Comparison of ENCODE assay signal across 1 cellular context in the genomic region with DNA sequence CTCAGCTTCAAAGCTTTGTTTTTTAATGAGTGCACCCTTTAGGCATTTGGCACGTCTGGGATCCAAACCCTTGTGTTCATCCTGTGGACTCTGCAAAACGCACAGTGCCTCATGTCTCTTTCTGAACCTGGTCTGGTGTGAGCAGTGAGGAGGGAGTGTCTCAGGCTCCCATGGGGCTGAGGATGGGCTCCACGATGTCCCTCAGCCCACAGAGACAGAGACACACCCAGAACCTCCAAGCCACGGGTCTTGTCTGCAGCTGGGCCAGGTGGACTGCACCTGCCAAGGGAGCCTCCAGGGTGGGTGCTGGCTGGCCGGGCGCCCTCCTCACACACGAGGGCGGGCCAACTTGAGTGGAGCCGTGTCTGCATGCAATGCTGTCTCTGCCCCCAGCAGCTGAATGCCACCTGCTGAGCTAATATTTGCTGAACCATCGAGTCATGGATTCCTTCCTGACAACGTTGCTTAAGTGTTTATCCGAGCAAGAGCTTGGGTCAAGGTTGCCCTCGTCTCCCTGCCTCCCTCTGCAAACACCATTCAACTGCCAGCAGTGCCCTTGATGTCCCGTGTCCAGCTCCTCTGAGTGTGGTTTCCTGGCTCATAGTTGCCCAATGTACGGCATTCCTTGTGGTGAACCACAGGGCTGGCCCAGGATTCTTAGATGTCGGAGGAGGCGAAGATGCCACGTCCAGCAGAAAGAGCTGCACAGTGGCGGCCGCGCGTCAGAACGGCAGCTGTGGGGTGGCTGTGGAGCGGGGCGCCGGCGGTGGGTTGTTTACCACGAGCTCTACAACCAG.
TF ChIP-seq lines count a peak whose summit lies in the region.

No MANE protein-coding gene starts in this region.

TF ChIP-seq in HepG2, 621 proteins besides CTCF, POLR2A, EP300 and RAD21 (continued from another document and continues in another):
- no peak for TF ChIP-seq HES4 (CRISPR knock-in tag; IDR thresholded peaks at IDR 0.05; ENCODE audit: borderline replicate concordance)
- TF ChIP-seq CHD4 (IDR thresholded peaks at IDR 0.05; ENCODE audit: borderline replicate concordance, low read length) = no peak
- TF ChIP-seq REXO4 (CRISPR knock-in tag; IDR thresholded peaks at IDR 0.05; ENCODE audit: borderline replicate concordance) = no peak
- TF ChIP-seq ZNF567 (CRISPR knock-in tag; IDR thresholded peaks at IDR 0.05; ENCODE audit: borderline replicate concordance) = no peak
- TF ChIP-seq AHR (CRISPR knock-in tag; IDR thresholded peaks at IDR 0.05) = peak; percentile 49; the same call in 1 of the 2 replicates
- no peak for TF ChIP-seq XBP1 (CRISPR knock-in tag; IDR thresholded peaks at IDR 0.05)
- peak; percentile 75; the same call in 1 of the 2 replicates for TF ChIP-seq CCDC6 (CRISPR knock-in tag; IDR thresholded peaks at IDR 0.05)
- no peak for TF ChIP-seq ZNF704 (CRISPR knock-in tag; IDR thresholded peaks at IDR 0.05; ENCODE audit: borderline replicate concordance)
- no peak for TF ChIP-seq CERS6 (CRISPR knock-in tag; IDR thresholded peaks at IDR 0.05)
- peak; percentile 90 to 93 for TF ChIP-seq NR2F1 (CRISPR knock-in tag; IDR thresholded peaks at IDR 0.05)
- TF ChIP-seq ZNF12 (CRISPR knock-in tag; IDR thresholded peaks at IDR 0.05) = no peak
- 0 out of 2 replicates have a peak, but pooled peaks have one; percentile 16 for TF ChIP-seq ZBED4 (CRISPR knock-in tag; IDR thresholded peaks at IDR 0.05; ENCODE audit: borderline replicate concordance)
- peak; percentile 74; the same call in 1 of the 2 replicates for TF ChIP-seq ZFP37 (CRISPR knock-in tag; IDR thresholded peaks at IDR 0.05; ENCODE audit: borderline replicate concordance)
- no peak for TF ChIP-seq CCAR2 (optimal IDR thresholded peaks at IDR 0.05; ENCODE audit: low read depth, low read length)
- peak; percentile 79 for TF ChIP-seq HNF1A (IDR thresholded peaks at IDR 0.05; ENCODE audit: low read depth)
- peak; percentile 79; the same call in 1 of the 2 replicates for TF ChIP-seq HNF1A (CRISPR knock-in tag; IDR thresholded peaks at IDR 0.05; ENCODE audit: borderline replicate concordance)
- TF ChIP-seq ZNF782 (CRISPR knock-in tag; IDR thresholded peaks at IDR 0.05; ENCODE audit: borderline replicate concordance) = no peak
- no peak for TF ChIP-seq RBM22 (optimal IDR thresholded peaks at IDR 0.05; ENCODE audit: low read length)
- TF ChIP-seq GMEB2 (CRISPR knock-in tag; IDR thresholded peaks at IDR 0.05; ENCODE audit: low read depth) = 0 out of 2 replicates have a peak, but pooled peaks have one; percentile 31
- peak; percentile 55; the same call in 1 of the 2 replicates for TF ChIP-seq ZNF652 (CRISPR knock-in tag; IDR thresholded peaks at IDR 0.05; ENCODE audit: borderline replicate concordance, low read depth)
- TF ChIP-seq, protein P1, sequence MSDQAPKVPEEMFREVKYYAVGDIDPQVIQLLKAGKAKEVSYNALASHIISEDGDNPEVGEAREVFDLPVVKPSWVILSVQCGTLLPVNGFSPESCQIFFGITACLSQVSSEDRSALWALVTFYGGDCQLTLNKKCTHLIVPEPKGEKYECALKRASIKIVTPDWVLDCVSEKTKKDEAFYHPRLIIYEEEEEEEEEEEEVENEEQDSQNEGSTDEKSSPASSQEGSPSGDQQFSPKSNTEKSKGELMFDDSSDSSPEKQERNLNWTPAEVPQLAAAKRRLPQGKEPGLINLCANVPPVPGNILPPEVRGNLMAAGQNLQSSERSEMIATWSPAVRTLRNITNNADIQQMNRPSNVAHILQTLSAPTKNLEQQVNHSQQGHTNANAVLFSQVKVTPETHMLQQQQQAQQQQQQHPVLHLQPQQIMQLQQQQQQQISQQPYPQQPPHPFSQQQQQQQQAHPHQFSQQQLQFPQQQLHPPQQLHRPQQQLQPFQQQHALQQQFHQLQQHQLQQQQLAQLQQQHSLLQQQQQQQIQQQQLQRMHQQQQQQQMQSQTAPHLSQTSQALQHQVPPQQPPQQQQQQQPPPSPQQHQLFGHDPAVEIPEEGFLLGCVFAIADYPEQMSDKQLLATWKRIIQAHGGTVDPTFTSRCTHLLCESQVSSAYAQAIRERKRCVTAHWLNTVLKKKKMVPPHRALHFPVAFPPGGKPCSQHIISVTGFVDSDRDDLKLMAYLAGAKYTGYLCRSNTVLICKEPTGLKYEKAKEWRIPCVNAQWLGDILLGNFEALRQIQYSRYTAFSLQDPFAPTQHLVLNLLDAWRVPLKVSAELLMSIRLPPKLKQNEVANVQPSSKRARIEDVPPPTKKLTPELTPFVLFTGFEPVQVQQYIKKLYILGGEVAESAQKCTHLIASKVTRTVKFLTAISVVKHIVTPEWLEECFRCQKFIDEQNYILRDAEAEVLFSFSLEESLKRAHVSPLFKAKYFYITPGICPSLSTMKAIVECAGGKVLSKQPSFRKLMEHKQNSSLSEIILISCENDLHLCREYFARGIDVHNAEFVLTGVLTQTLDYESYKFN (CRISPR knock-in tag; conservative IDR thresholded peaks at IDR 0.05) = peak; percentile 94
- TF ChIP-seq PHF5A (CRISPR knock-in tag; IDR thresholded peaks at IDR 0.05; ENCODE audit: low read depth, unreplicated experiment) = no peak
- TF ChIP-seq KAT2B (IDR thresholded peaks at IDR 0.05; ENCODE audit: borderline replicate concordance, low read depth, low read length) = no peak
- peak; percentile 94 for TF ChIP-seq ZKSCAN8 (CRISPR knock-in tag; IDR thresholded peaks at IDR 0.05; ENCODE audit: borderline replicate concordance)
- TF ChIP-seq TCF7 (IDR thresholded peaks at IDR 0.05; ENCODE audit: low read depth) = peak; percentile 94
- TF ChIP-seq, protein P2, sequence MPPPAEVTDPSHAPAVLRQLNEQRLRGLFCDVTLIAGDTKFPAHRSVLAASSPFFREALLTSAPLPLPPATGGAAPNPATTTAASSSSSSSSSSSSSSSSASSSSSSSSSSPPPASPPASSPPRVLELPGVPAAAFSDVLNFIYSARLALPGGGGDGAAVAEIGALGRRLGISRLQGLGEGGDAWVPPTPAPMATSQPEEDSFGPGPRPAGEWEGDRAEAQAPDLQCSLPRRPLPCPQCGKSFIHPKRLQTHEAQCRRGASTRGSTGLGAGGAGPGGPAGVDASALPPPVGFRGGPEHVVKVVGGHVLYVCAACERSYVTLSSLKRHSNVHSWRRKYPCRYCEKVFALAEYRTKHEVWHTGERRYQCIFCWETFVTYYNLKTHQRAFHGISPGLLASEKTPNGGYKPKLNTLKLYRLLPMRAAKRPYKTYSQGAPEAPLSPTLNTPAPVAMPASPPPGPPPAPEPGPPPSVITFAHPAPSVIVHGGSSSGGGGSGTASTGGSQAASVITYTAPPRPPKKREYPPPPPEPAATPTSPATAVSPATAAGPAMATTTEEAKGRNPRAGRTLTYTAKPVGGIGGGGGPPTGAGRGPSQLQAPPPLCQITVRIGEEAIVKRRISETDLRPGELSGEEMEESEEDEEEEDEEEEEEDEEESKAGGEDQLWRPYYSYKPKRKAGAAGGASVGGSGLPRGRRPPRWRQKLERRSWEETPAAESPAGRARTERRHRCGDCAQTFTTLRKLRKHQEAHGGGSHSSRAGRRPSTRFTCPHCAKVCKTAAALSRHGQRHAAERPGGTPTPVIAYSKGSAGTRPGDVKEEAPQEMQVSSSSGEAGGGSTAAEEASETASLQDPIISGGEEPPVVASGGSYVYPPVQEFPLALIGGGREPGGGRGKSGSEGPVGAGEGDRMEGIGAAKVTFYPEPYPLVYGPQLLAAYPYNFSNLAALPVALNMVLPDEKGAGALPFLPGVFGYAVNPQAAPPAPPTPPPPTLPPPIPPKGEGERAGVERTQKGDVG (CRISPR knock-in tag; IDR thresholded peaks at IDR 0.05; ENCODE audit: borderline replicate concordance) = peak; percentile 80; the same call in 1 of the 2 replicates
- no peak for TF ChIP-seq SMAD9 (CRISPR knock-in tag; IDR thresholded peaks at IDR 0.05)
- TF ChIP-seq NFKBIZ (CRISPR knock-in tag; IDR thresholded peaks at IDR 0.05) = peak; percentile 91; the same call in 1 of the 2 replicates
- no peak; the same call in 1 of the 2 replicates for TF ChIP-seq TCF7L2 (IDR thresholded peaks at IDR 0.05; ENCODE audit: low read depth, low read length)
- TF ChIP-seq ZNF691 (CRISPR knock-in tag; IDR thresholded peaks at IDR 0.05; ENCODE audit: borderline replicate concordance, low read depth) = no peak; the same call in 1 of the 2 replicates
- TF ChIP-seq CEBPB (IDR thresholded peaks at IDR 0.05; ENCODE audit: borderline replicate concordance, low read depth, low read length) = peak; percentile 93
